ENCODE assay signal across 11 cellular contexts in the genomic region with DNA sequence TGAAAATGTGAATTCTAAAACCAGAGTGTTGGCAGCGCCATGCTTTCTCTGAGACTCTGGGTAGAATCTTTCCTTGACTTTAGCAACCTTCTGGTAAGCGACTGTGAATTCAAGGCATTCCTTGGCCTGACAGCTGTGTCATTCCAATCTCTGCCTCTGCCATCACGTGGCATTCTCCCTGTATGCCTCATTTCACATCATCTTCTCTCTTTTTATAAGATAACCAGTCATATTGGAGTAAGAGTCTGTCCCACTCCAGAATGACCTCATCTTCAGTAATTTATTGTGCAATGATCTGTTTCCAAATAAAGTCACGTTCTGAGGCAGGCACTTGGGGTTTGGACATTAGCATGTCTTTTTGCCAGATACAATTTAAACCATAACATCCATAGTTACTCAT.
DNase-seq lines count a peak whose midpoint lies in the region; ATAC-seq and TF ChIP-seq lines count a peak whose summit lies in the region.
"Had no signal": no experiment of that assay in that cellular context is flagged by ENCODE, and none has a peak within 500 bp of the region (broad histone marks: within the 10 kb centered on the region; RNA-seq: fewer than 3 reads in every experiment).

No MANE protein-coding gene starts in this region.

- intact Hi-C loops in ovary (cut with DNase I): no loop called here

- H3K9me3 ChIP-seq in ovary: no peaks in the 10 kb centered on the region
- H3K9me3 ChIP-seq: SJSA1 had no signal

- peak; percentile 59 for TF ChIP-seq EP300 in ovary (IDR thresholded peaks at IDR 0.05)

- H3K27me3 ChIP-seq in ovary: no peaks in the 10 kb centered on the region
- H3K27me3 ChIP-seq: SJSA1 had no signal

- H3K27ac ChIP-seq in epithelial cell of prostate: no peak overlapping the region
- H3K27ac ChIP-seq in ovary: no peak overlapping the region
- H3K27ac ChIP-seq: SJSA1 had no signal

- no peak for TF ChIP-seq CTCF in ovary (IDR thresholded peaks at IDR 0.05)

- in situ Hi-C loops in Caki2 (cut with HindIII; ENCODE audit: low pct_unique_long_range_greater_than_20kb, low sequenced_read_pairs): no loop called here

- DNase-seq in Caki2 (ENCODE audit: low read depth): peak; percentile 83
- peak; percentile 50 for DNase-seq in OCI-M1 (lab: John Stamatoyannopoulos, UW)
- peak; percentile 20 for DNase-seq in epithelial cell of prostate (ENCODE audit: low read depth, low spot score)
- no peak for DNase-seq in ovary
- no peak for DNase-seq in occipital lobe (lab: John Stamatoyannopoulos, UW)
- no peak for DNase-seq in NCI-H510A treated with DMSO at 0.1 percent for 48 hours (lab: John Stamatoyannopoulos, UW)
- DNase-seq in anterior cingulate cortex (lab: John Stamatoyannopoulos, UW): no peak
- DNase-seq: NCI-H2081, posterior cingulate gyrus had no signal

- no peaks in the 10 kb centered on the region for H3K4me1 ChIP-seq in ovary (ENCODE audit: insufficient read depth)
- H3K4me1 ChIP-seq: SJSA1 had no signal

- no peak for TF ChIP-seq POLR2A in ovary (IDR thresholded peaks at IDR 0.05)

- no peak for ATAC-seq in HG02678 (IDR thresholded peaks at IDR 0.05; ENCODE audit: unreplicated experiment)

- no peaks in the 10 kb centered on the region for H3K36me3 ChIP-seq in ovary
- H3K36me3 ChIP-seq: SJSA1 had no signal

- no peak overlapping the region for H3K4me3 ChIP-seq in ovary
- H3K4me3 ChIP-seq: SJSA1 had no signal

- 65 to 82% (median 70%) methylated on average over 4 of the region's 4 CpGs for WGBS in ovary, 3 donors

Comparison
In these comparisons a context has a peak if more than half of its experiments do, and no peak if none do; other contexts are left out.
1. DNase-seq: peak in Caki2 (single experiment), OCI-M1 (single experiment) and epithelial cell of prostate (single experiment); none in ovary (0 of 5), occipital lobe (single experiment), NCI-H510A treated with DMSO at 0.1 percent for 48 hours (single experiment) and anterior cingulate cortex (0 of 58).